Comparison of ENCODE assay signal across 14 cellular contexts in the genomic region with DNA sequence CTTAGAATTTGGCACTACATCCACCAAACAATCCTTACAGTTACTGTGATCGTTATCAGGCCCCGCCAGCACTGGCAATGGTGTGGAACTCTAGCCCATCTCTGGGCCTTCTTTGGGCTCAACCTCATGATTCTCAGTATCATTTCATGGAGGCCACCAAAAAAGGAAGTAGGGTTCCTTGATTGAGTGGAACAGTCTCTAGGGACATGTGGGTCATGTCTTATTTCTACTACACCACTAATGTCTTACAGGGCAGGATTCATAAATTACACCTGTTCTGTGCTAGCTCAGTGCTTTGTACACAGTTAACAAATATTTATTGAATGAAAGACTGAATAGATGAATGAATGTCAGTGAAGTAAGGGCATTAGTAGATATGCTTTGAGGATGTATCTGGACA. TPM values are rescaled to one million over a fixed set of nuclear protein-coding genes. Genes with fewer than 3 reads are reported as not detected.
DNase-seq lines count a peak whose midpoint lies in the region; ATAC-seq and TF ChIP-seq lines count a peak whose summit lies in the region.
"Had no signal": no experiment of that assay in that cellular context is flagged by ENCODE, and none has a peak within 500 bp of the region (broad histone marks: within the 10 kb centered on the region; RNA-seq: fewer than 3 reads in every experiment).

No MANE protein-coding gene starts in this region.

- no peaks in the 10 kb centered on the region for H3K9me3 ChIP-seq in T-helper 17 cell (ENCODE audit: control insufficient read depth, low read length, poor library complexity, severe bottlenecking)

- TF ChIP-seq CTCF in nephron progenitor cell (IDR thresholded peaks at IDR 0.05): no peak

- H3K9me3 Mint-ChIP-seq in nephron progenitor cell: no peaks in the 10 kb centered on the region
- no peaks in the 10 kb centered on the region for H3K9me3 Mint-ChIP-seq in activated CD8-positive, alpha-beta memory T cell treated with anti-CD3 and anti-CD28 coated beads, Interleukin-2, amount 10 ng/mL, durations not matched to agents 7 days and 5 days (ENCODE audit: low read depth)

- no peaks in the 10 kb centered on the region for H3K27me3 Mint-ChIP-seq in nephron progenitor cell (ENCODE audit: low read depth, poor library complexity)
- H3K27me3 Mint-ChIP-seq in activated CD8-positive, alpha-beta memory T cell treated with anti-CD3 and anti-CD28 coated beads, Interleukin-2, amount 10 ng/mL, durations not matched to agents 7 days and 5 days: no peaks in the 10 kb centered on the region
- no peaks in the 10 kb centered on the region for H3K27me3 Mint-ChIP-seq in T-helper 17 cell

- H3K4me3 Mint-ChIP-seq in nephron progenitor cell (no peak overlapping the region), T-helper 17 cell (no peak overlapping the region)
- no peak overlapping the region for H3K4me3 Mint-ChIP-seq in activated CD8-positive, alpha-beta memory T cell treated with anti-CD3 and anti-CD28 coated beads, Interleukin-2, amount 10 ng/mL, durations not matched to agents 7 days and 5 days

- H3K27ac Mint-ChIP-seq in nephron progenitor cell (peak overlapping the region; percentile 41), T-helper 17 cell (no peak overlapping the region)
- no peak overlapping the region for H3K27ac Mint-ChIP-seq in activated CD8-positive, alpha-beta memory T cell treated with anti-CD3 and anti-CD28 coated beads, Interleukin-2, amount 10 ng/mL, durations not matched to agents 7 days and 5 days

- ATAC-seq in GM18873 (IDR thresholded peaks at IDR 0.05; ENCODE audit: low FRiP score, unreplicated experiment) (peak; percentile 81), GM21717 (IDR thresholded peaks at IDR 0.05; ENCODE audit: unreplicated experiment) (peak; percentile 77), HG03280 (IDR thresholded peaks at IDR 0.05; ENCODE audit: unreplicated experiment) (peak; percentile 80), T-helper 17 cell (no peak)
- no peak for ATAC-seq in activated CD8-positive, alpha-beta memory T cell treated with anti-CD3 and anti-CD28 coated beads, Interleukin-2, amount 10 ng/mL, durations not matched to agents 7 days and 5 days

- H3K4me1 Mint-ChIP-seq in nephron progenitor cell: peaks cover 6% of the 10 kb centered on the region
- peaks cover 3% of the 10 kb centered on the region for H3K4me1 Mint-ChIP-seq in activated CD8-positive, alpha-beta memory T cell treated with anti-CD3 and anti-CD28 coated beads, Interleukin-2, amount 10 ng/mL, durations not matched to agents 7 days and 5 days
- peaks cover 19% of the 10 kb centered on the region for H3K4me1 Mint-ChIP-seq in T-helper 17 cell

- DNase-seq in nephron progenitor cell: no peak
- DNase-seq in activated CD8-positive, alpha-beta memory T cell treated with anti-CD3 and anti-CD28 coated beads, Interleukin-2, amount 10 ng/mL, durations not matched to agents 7 days and 5 days: no peak
- no peak for DNase-seq in hippocampal formation (lab: John Stamatoyannopoulos, UW)
- no peak for DNase-seq in T-helper 17 cell
- no peak for DNase-seq in DMS 273 (lab: John Stamatoyannopoulos, UW; ENCODE audit: unreplicated experiment)
- DNase-seq: activated CD4-positive, alpha-beta T cell treated with anti-CD3 and anti-CD28 coated beads, Interleukin-2, amount 50 U/mL, for 48 hours; amygdala; DND-41; NCI-H2029 treated with DMSO at 0.1 percent for 48 hours; Right ventricle myocardium superior; stimulated activated CD4-positive, alpha-beta T cell treated with anti-CD3 and anti-CD28 coated beads, Interleukin-2, amount 100 ng/mL, for 24 hours had no signal

- CTCF ChIA-PET in activated CD8-positive, alpha-beta memory T cell treated with anti-CD3 and anti-CD28 coated beads, Interleukin-2, amount 10 ng/mL, durations not matched to agents 7 days and 5 days (lab: Charles Lee): interaction anchor here (1.7 kb wide), 1 partner anchor 16 kb away, joined by 3 read pairs; no protein-coding TSS in a partner anchor

- peaks cover 71% of the 10 kb centered on the region for H3K36me3 Mint-ChIP-seq in nephron progenitor cell (ENCODE audit: low read depth)
- H3K36me3 Mint-ChIP-seq in activated CD8-positive, alpha-beta memory T cell treated with anti-CD3 and anti-CD28 coated beads, Interleukin-2, amount 10 ng/mL, durations not matched to agents 7 days and 5 days: peaks cover 25% of the 10 kb centered on the region
- peaks cover 20% of the 10 kb centered on the region for H3K36me3 Mint-ChIP-seq in T-helper 17 cell (ENCODE audit: low read depth)

RNA-seq across cellular contexts. Expression of gene AP3M1, which starts 53.9 kb away (rescaled TPM):
- total RNA-seq in activated CD8-positive, alpha-beta memory T cell treated with anti-CD3 and anti-CD28 coated beads, Interleukin-2, amount 10 ng/mL, durations not matched to agents 7 days and 5 days: 10 to 100 TPM; 46.6 to 50.6 TPM
- 10 to 100 TPM; 21.1 to 27.8 TPM for total RNA-seq in T-helper 17 cell

RNA-seq across cellular contexts. Expression of gene ADK, which starts 54.2 kb away (rescaled TPM):
- total RNA-seq in activated CD8-positive, alpha-beta memory T cell treated with anti-CD3 and anti-CD28 coated beads, Interleukin-2, amount 10 ng/mL, durations not matched to agents 7 days and 5 days: 10 to 100 TPM; 38.3 to 46.2 TPM
- 10 to 100 TPM; 34.7 to 36.8 TPM for total RNA-seq in T-helper 17 cell

Comparison
In these comparisons a context has a peak if more than half of its experiments do, and no peak if none do; other contexts are left out.
1. ATAC-seq: peak in GM18873 (single experiment), GM21717 (single experiment) and HG03280 (single experiment); none in activated CD8-positive, alpha-beta memory T cell treated with anti-CD3 and anti-CD28 coated beads, Interleukin-2, amount 10 ng/mL, durations not matched to agents 7 days and 5 days (single experiment) and T-helper 17 cell (single experiment).